In the genomic region with DNA sequence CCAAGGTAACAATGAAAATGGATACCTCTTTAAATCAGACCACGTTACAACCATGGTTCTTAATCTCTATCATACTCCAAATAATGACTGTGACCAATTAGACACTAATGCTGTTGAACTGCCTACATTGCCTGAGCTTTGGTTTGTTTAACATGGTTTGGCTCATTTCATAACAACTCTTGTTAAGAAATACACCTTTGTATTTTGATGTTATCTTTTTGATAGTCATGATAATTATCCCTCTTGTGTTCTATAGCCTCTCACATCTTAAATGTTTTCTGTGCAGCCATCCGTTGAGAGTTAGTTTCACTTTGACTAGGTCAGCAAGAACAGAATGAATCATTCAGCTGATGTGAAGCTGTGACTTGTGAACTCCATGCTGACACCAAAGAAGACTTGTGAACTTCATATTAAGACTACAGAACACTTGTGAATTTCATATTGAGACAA, we compare ENCODE assay signal across 8 cellular contexts.
A peak's percentile ranks its signal among the peaks of the same experiment; 100 is the strongest.
DNase-seq lines count a peak whose midpoint lies in the region; ATAC-seq and TF ChIP-seq lines count a peak whose summit lies in the region.

No MANE protein-coding gene starts in this region.

- H3K4me1 ChIP-seq in Panc1 (ENCODE audit: control insufficient read depth, insufficient read depth, low read length): no peaks in the 10 kb centered on the region

- TF ChIP-seq CTCF in Panc1 (IDR thresholded peaks at IDR 0.05): no peak

- H3K27me3 ChIP-seq in Panc1 (ENCODE audit: control insufficient read depth, insufficient read depth, low read length): no peaks in the 10 kb centered on the region

- in situ Hi-C loops in Panc1 (cut with HindIII; ENCODE audit: low pct_unique_long_range_greater_than_20kb, low sequenced_read_pairs): no loop called here

- intact Hi-C loops in Panc1 (cut with micrococcal nuclease; ENCODE audit: unreplicated experiment): no loop called here

- BruUV-seq in Panc1 (replicated peaks; lab: Mats Ljungman, UMichigan): no TSS peak

- peak; percentile 97 for ATAC-seq in GM19328 (IDR thresholded peaks at IDR 0.05; ENCODE audit: unreplicated experiment)
- peak; percentile 97 for ATAC-seq in HG03159 (IDR thresholded peaks at IDR 0.05; ENCODE audit: unreplicated experiment)
- ATAC-seq in Panc1: peak; percentile 65

- H3K27ac ChIP-seq in Panc1 (ENCODE audit: low read length): no peak overlapping the region

- H3K4me3 ChIP-seq in Panc1 (ENCODE audit: low read depth in 2 of 2, low read length in 2 of 2): no peak overlapping the region

- POLR2A ChIA-PET in Panc1 (lab: Charles Lee): no interaction called here

- H3K9me3 ChIP-seq in Panc1 (ENCODE audit: control insufficient read depth, insufficient read depth, low read depth, low read length): no peaks in the 10 kb centered on the region

- DNase-seq in DMS53 treated with DMSO at 0.1 percent for 48 hours (lab: John Stamatoyannopoulos, UW; ENCODE audit: unreplicated experiment): peak; percentile 74
- DNase-seq in Panc1 (ENCODE audit: low read depth, low spot score): no peak
- DNase-seq in glomerular visceral epithelial cell (ENCODE audit: extremely low spot score): peak; percentile 60
- DNase-seq in SKM-1 treated with dmso at 0.1 percent for 144 hours (lab: John Stamatoyannopoulos, UW; ENCODE audit: unreplicated experiment): no peak
- no peak for DNase-seq in germinal center (ENCODE audit: low spot score)
- DNase-seq in NCI-H82 (lab: John Stamatoyannopoulos, UW): no peak

- CTCF ChIA-PET in Panc1 (lab: Charles Lee): interaction anchor here (0.7 kb wide), 1 partner anchor 60 kb away, joined by 3 read pairs; no protein-coding TSS in a partner anchor

- no peaks in the 10 kb centered on the region for H3K36me3 ChIP-seq in Panc1 (ENCODE audit: control insufficient read depth, insufficient read depth, low read length)

Comparison
In these comparisons a context has a peak if more than half of its experiments do, and no peak if none do; other contexts are left out.
1. DNase-seq: peak in DMS53 treated with DMSO at 0.1 percent for 48 hours (single experiment) and glomerular visceral epithelial cell (single experiment); none in Panc1 (single experiment), SKM-1 treated with dmso at 0.1 percent for 144 hours (single experiment), germinal center (single experiment) and NCI-H82 (single experiment).
2. Peak in every context shown above with its lines, with median percentiles within 50 percentile points of each other: ATAC-seq.